In genomic region chr20:56925696-56926101, GRCh38 we compare ENCODE assay signal across 11 cellular contexts.
DNase-seq lines count a peak whose midpoint lies in the region; ATAC-seq, FAIRE-seq and TF ChIP-seq lines count a peak whose summit lies in the region.
"Had no signal": no experiment of that assay in that cellular context is flagged by ENCODE, and none has a peak within 500 bp of the region (broad histone marks: within the 10 kb centered on the region; RNA-seq: fewer than 3 reads in every experiment).

No MANE protein-coding gene starts in this region.

- no peak for ATAC-seq in GM18867 (IDR thresholded peaks at IDR 0.05; ENCODE audit: unreplicated experiment)
- ATAC-seq in GM21529 (IDR thresholded peaks at IDR 0.05; ENCODE audit: unreplicated experiment): no peak

- DNase-seq in HTR-8/SVneo (ENCODE audit: insufficient read length, low spot score) (peak; percentile 43), coronary artery (ENCODE audit: low spot score) (no peak), retina (no peak), NCI-H146 (lab: John Stamatoyannopoulos, UW) (no peak)
- DNase-seq: activated T-cell treated with anti-CD3 and anti-CD28 coated beads for 4 hours, brain microvascular endothelial cell had no signal

- no peak overlapping the region for H3K9ac ChIP-seq in muscle layer of colon (ENCODE audit: low read length)

- no peak for FAIRE-seq in HTR-8/SVneo (lab: Jason Lieb, UNC)

- TF ChIP-seq CTCF in coronary artery (IDR thresholded peaks at IDR 0.05): no peak

- H3K4me3 ChIP-seq in ACC112 (ENCODE audit: low read depth, low read length) (peak overlapping the region; percentile 35; the same call in 1 of the 2 replicates), coronary artery (peak overlapping the region; percentile 49), muscle layer of colon (ENCODE audit: low read depth in 1 of 2, low read length in 2 of 2) (peak overlapping the region; percentile 34 to 39)

- H3K36me3 ChIP-seq in ACC112 (ENCODE audit: insufficient read depth, low read length) (no peaks in the 10 kb centered on the region), muscle layer of colon (ENCODE audit: insufficient read depth, low read length) (no peaks in the 10 kb centered on the region)
- H3K36me3 ChIP-seq: brain microvascular endothelial cell had no signal

- H3K9me3 ChIP-seq in muscle layer of colon (ENCODE audit: low read length): no peaks in the 10 kb centered on the region

- no peaks in the 10 kb centered on the region for H3K79me2 ChIP-seq in ACC112 (ENCODE audit: control insufficient read depth, insufficient read depth, low read length, unreplicated experiment)

- no peak overlapping the region for H2AFZ ChIP-seq in ACC112 (ENCODE audit: low read length, unreplicated experiment)

- H3K4me1 ChIP-seq in ACC112 (ENCODE audit: control insufficient read depth, insufficient read depth, low read length, unreplicated experiment) (no peaks in the 10 kb centered on the region), muscle layer of colon (ENCODE audit: insufficient read depth, low read length) (peaks cover 10% of the 10 kb centered on the region)

- H3K27me3 ChIP-seq in ACC112 (ENCODE audit: insufficient read depth, low read length) (peaks cover 57% of the 10 kb centered on the region), muscle layer of colon (ENCODE audit: control insufficient read depth in 1 of 2, insufficient read depth in 2 of 2, low read length in 2 of 2) (peaks cover 33 to 36% of the 10 kb centered on the region in 2 donors)

- H3K27ac ChIP-seq in ACC112 (ENCODE audit: low read depth, low read length) (no peak overlapping the region), coronary artery (no peak overlapping the region), muscle layer of colon (ENCODE audit: low read depth, low read length) (no peak overlapping the region)
- H3K27ac ChIP-seq: brain microvascular endothelial cell, C4-2B had no signal
